In the genomic region with DNA sequence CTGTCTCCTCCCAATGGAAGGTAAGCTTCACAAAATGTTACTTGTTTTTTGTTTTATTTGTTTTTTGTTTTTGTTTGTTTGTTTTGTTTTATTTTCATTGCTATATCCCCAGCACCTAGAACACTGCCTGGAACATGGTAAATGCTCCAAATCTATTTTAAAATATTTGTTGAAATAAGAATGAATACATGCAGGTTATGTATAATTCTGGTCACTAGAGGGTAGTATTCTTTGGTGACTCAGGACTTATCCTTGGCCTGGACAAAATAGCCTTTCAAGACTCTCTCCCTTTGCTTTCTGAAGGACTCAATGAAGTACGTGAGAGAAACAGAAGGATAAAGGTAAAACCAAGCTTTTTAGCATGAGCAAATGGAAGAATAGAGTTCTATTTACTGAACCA, we compare ENCODE assay signal across 10 cellular contexts. TPM values are rescaled to one million over a fixed set of nuclear protein-coding genes. Genes with fewer than 3 reads are reported as not detected.
DNase-seq lines count a peak whose midpoint lies in the region; FAIRE-seq and TF ChIP-seq lines count a peak whose summit lies in the region.
"Had no signal": no experiment of that assay in that cellular context is flagged by ENCODE, and none has a peak within 500 bp of the region (broad histone marks: within the 10 kb centered on the region; RNA-seq: fewer than 3 reads in every experiment).

No MANE protein-coding gene starts in this region.

- H3K9me3 Mint-ChIP-seq in brain = no peaks in the 10 kb centered on the region
- H3K9me3 Mint-ChIP-seq in activated CD4-positive, alpha-beta T cell treated with anti-CD3 and anti-CD28 coated beads, Interleukin-2, amount 10 ng/mL, durations not matched to agents 24 days and 14 days = no peaks in the 10 kb centered on the region
- H3K9me3 Mint-ChIP-seq: activated naive CD8-positive, alpha-beta T cell treated with anti-CD3 and anti-CD28 coated beads, Interleukin-2, amount 10 ng/mL, durations not matched to agents 7 days and 5 days had no signal

- DNase-seq in HT-29 (ENCODE audit: low spot score) (peak; percentile 35), kidney (no peak), G401 (ENCODE audit: low spot score) (no peak), HuH-7.5 (ENCODE audit: low spot score) (no peak)
- no peak for DNase-seq in activated CD4-positive, alpha-beta T cell treated with anti-CD3 and anti-CD28 coated beads, Interleukin-2, amount 10 ng/mL, durations not matched to agents 24 days and 14 days
- no peak for DNase-seq in stimulated activated CD4-positive, alpha-beta T cell treated with anti-CD3 and anti-CD28 coated beads, Interleukin-4, amount 100 ng/mL, for 1 hour
- DNase-seq: activated naive CD8-positive, alpha-beta T cell treated with anti-CD3 and anti-CD28 coated beads, Interleukin-2, amount 10 ng/mL, durations not matched to agents 7 days and 5 days; DMS79 treated with DMSO at 0.1 percent for 48 hours had no signal

- H3K27me3 Mint-ChIP-seq in brain = no peaks in the 10 kb centered on the region
- H3K27me3 Mint-ChIP-seq in activated CD4-positive, alpha-beta T cell treated with anti-CD3 and anti-CD28 coated beads, Interleukin-2, amount 10 ng/mL, durations not matched to agents 24 days and 14 days = peaks cover 3% of the 10 kb centered on the region

- peak; percentile 94 for FAIRE-seq in kidney (lab: Jason Lieb, UNC)

- in situ Hi-C loops in G401 (cut with HindIII; ENCODE audit: low sequenced_read_pairs) = no loop called here

- no peak overlapping the region for H3K27ac Mint-ChIP-seq in brain
- no peak overlapping the region for H3K27ac Mint-ChIP-seq in activated CD4-positive, alpha-beta T cell treated with anti-CD3 and anti-CD28 coated beads, Interleukin-2, amount 10 ng/mL, durations not matched to agents 24 days and 14 days
- H3K27ac Mint-ChIP-seq: activated naive CD8-positive, alpha-beta T cell treated with anti-CD3 and anti-CD28 coated beads, Interleukin-2, amount 10 ng/mL, durations not matched to agents 7 days and 5 days had no signal

- no peaks in the 10 kb centered on the region for H3K4me1 Mint-ChIP-seq in brain
- no peaks in the 10 kb centered on the region for H3K4me1 Mint-ChIP-seq in activated CD4-positive, alpha-beta T cell treated with anti-CD3 and anti-CD28 coated beads, Interleukin-2, amount 10 ng/mL, durations not matched to agents 24 days and 14 days
- H3K4me1 Mint-ChIP-seq: activated naive CD8-positive, alpha-beta T cell treated with anti-CD3 and anti-CD28 coated beads, Interleukin-2, amount 10 ng/mL, durations not matched to agents 7 days and 5 days had no signal

- peaks cover 4 to 24% of the 10 kb centered on the region in 2 donors for H3K4me1 ChIP-seq in kidney (ENCODE audit: control insufficient read depth in 1 of 2, insufficient read depth in 1 of 2, low read depth in 1 of 2, low read length in 2 of 2)

- H3K36me3 Mint-ChIP-seq in brain = no peaks in the 10 kb centered on the region
- no peaks in the 10 kb centered on the region for H3K36me3 Mint-ChIP-seq in activated CD4-positive, alpha-beta T cell treated with anti-CD3 and anti-CD28 coated beads, Interleukin-2, amount 10 ng/mL, durations not matched to agents 24 days and 14 days (ENCODE audit: low read depth)
- H3K36me3 Mint-ChIP-seq: activated naive CD8-positive, alpha-beta T cell treated with anti-CD3 and anti-CD28 coated beads, Interleukin-2, amount 10 ng/mL, durations not matched to agents 7 days and 5 days had no signal

- no peak overlapping the region for H3K9ac ChIP-seq in kidney (ENCODE audit: low read length in 2 of 2)

- TF ChIP-seq CTCF in 22Rv1 (IDR thresholded peaks at IDR 0.05) = peak; percentile 51
- TF ChIP-seq CTCF in brain (conservative IDR thresholded peaks at IDR 0.05) = peak; percentile 52 to 57
- peak; percentile 43 for TF ChIP-seq CTCF in kidney (IDR thresholded peaks at IDR 0.05; ENCODE audit: borderline replicate concordance, extremely low read depth, insufficient read depth)

- no peak overlapping the region for H3K4me3 ChIP-seq in kidney (ENCODE audit: low read length in 2 of 2)

- intact Hi-C loops in kidney (cut with DNase I) = loop anchor here (5.0 kb wide), 1 partner anchor 124 kb away; no protein-coding TSS in a partner anchor
- intact Hi-C loops in activated CD4-positive, alpha-beta T cell treated with anti-CD3 and anti-CD28 coated beads, Interleukin-2, amount 10 ng/mL, durations not matched to agents 24 days and 14 days (cut with micrococcal nuclease) = no loop called here

- H3K27ac ChIP-seq in 22Rv1 (no peak overlapping the region), kidney (ENCODE audit: low read depth in 2 of 2, low read length in 2 of 2) (peak overlapping the region in 1 of 2 donors; percentile 24)

- H3K36me3 ChIP-seq in kidney (ENCODE audit: control insufficient read depth in 1 of 2, insufficient read depth in 2 of 2, low read length in 2 of 2) = no peaks in the 10 kb centered on the region

- no peak overlapping the region for H3K4me3 Mint-ChIP-seq in brain
- no peak overlapping the region for H3K4me3 Mint-ChIP-seq in activated CD4-positive, alpha-beta T cell treated with anti-CD3 and anti-CD28 coated beads, Interleukin-2, amount 10 ng/mL, durations not matched to agents 24 days and 14 days
- H3K4me3 Mint-ChIP-seq: activated naive CD8-positive, alpha-beta T cell treated with anti-CD3 and anti-CD28 coated beads, Interleukin-2, amount 10 ng/mL, durations not matched to agents 7 days and 5 days had no signal

- H3K9me3 ChIP-seq in kidney (ENCODE audit: control insufficient read depth in 1 of 2, low read length in 2 of 2) = no peaks in the 10 kb centered on the region

RNA-seq across cellular contexts. Expression of gene PPP2R3A, which starts 46.9 kb away (rescaled TPM):
- total RNA-seq in HT-29 (2014; rRNA removed; shearing (Covaris generic)) = 2.1 and 2.3 TPM in 2 replicates
- polyA plus RNA-seq in brain (ENCODE audit: insufficient read depth, low read depth, low replicate concordance) (3.6 TPM), kidney (ENCODE audit: insufficient read depth, low read depth, low replicate concordance) (16.6 TPM)
- 71.9 TPM for total RNA-seq in kidney
- total RNA-seq in activated CD4-positive, alpha-beta T cell treated with anti-CD3 and anti-CD28 coated beads, Interleukin-2, amount 10 ng/mL, durations not matched to agents 24 days and 14 days = 0.28 and 0.49 TPM in 2 replicates
- 0.88 and 3.6 TPM in 2 replicates for total RNA-seq in G401 (2014; rRNA removed; shearing (Covaris generic))

Comparison
In these comparisons a context has a peak if more than half of its experiments do, and no peak if none do; other contexts are left out.
1. RNA of gene PPP2R3A, which starts 46.9 kb away (total RNA-seq): 71.9 TPM in kidney (single experiment); 2.1 to 2.3 TPM in HT-29, 0.88 to 3.6 TPM in G401 and 0.28 to 0.49 TPM in activated CD4-positive, alpha-beta T cell treated with anti-CD3 and anti-CD28 coated beads, Interleukin-2, amount 10 ng/mL, durations not matched to agents 24 days and 14 days; every median in the first group is over 10 times any median in the second.
2. Peak in every context shown above with its lines, with median percentiles within 50 percentile points of each other: CTCF ChIP-seq.